26 cellular contexts compared by ENCODE assay signal in the genomic region with DNA sequence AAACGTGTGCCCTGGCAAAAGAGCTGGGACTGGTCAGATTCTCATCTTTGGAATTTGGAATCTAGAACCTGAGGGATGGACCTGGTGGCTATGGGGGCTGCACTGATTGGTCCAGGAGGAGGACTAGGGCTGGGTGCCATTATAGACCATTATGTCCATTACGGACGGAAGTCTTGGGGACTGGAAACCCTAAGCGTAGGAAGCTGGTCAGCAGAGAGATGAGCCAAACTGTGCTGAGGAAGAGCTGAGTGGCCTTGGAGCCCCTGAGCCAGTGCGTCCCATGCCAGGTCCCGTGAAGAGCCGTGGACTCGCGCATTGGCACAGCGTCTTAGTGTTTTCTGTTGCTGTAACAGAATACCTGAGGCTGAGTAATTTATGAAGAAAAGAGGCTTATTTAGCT. TPM values are rescaled to one million over a fixed set of nuclear protein-coding genes. Genes with fewer than 3 reads are reported as not detected.
"Had no signal": no experiment of that assay in that cellular context is flagged by ENCODE, and none has a peak within 500 bp of the region (broad histone marks: within the 10 kb centered on the region; RNA-seq: fewer than 3 reads in every experiment).

No MANE protein-coding gene starts in this region.

- H3K27ac Mint-ChIP-seq: activated CD8-positive, alpha-beta T cell treated with anti-CD3 and anti-CD28 coated beads for 36 hours; activated naive CD4-positive, alpha-beta T cell treated with anti-CD3 and anti-CD28 coated beads, Interleukin-2, amount 50 U/mL, for 24 hours; T-cell had no signal

- H3K9me3 Mint-ChIP-seq: activated CD8-positive, alpha-beta T cell treated with anti-CD3 and anti-CD28 coated beads for 36 hours; activated naive CD4-positive, alpha-beta T cell treated with anti-CD3 and anti-CD28 coated beads, Interleukin-2, amount 50 U/mL, for 24 hours; T-cell had no signal

- H3K4me3 Mint-ChIP-seq: activated CD8-positive, alpha-beta T cell treated with anti-CD3 and anti-CD28 coated beads for 36 hours; activated naive CD4-positive, alpha-beta T cell treated with anti-CD3 and anti-CD28 coated beads, Interleukin-2, amount 50 U/mL, for 24 hours; T-cell had no signal

- ATAC-seq: activated CD4-positive, CD25-positive, alpha-beta regulatory T cell treated with anti-CD3 and anti-CD28 coated beads, Interleukin-2, amount 50 U/mL, for 24 hours; activated CD8-positive, alpha-beta T cell treated with anti-CD3 and anti-CD28 coated beads for 36 hours; T-cell had no signal

- DNase-seq: activated CD4-positive, alpha-beta T cell treated with anti-CD3 and anti-CD28 coated beads for 4 hours; activated CD8-positive, alpha-beta T cell treated with anti-CD3 and anti-CD28 coated beads for 36 hours; activated T-cell treated with anti-CD3 and anti-CD28 coated beads for 4 hours; brain microvascular endothelial cell; NCI-H1092; NCI-H1417; NCI-H2029; NCI-H2107; NCI-H2171 treated with DMSO at 0.1 percent for 48 hours; NCI-H226; NCI-H510A; NCI-H526 treated with DMSO at 0.1 percent for 48 hours; NCI-H82; SIG-M5; T-cell; T-helper 2 cell; T1000 had no signal

- H3K4me1 Mint-ChIP-seq: T-cell had no signal

- H3K27ac ChIP-seq: brain microvascular endothelial cell, cardiac muscle cell, KMS-11, SK-N-MC, VCaP had no signal

- H3K27me3 Mint-ChIP-seq: activated CD8-positive, alpha-beta T cell treated with anti-CD3 and anti-CD28 coated beads for 36 hours; activated naive CD4-positive, alpha-beta T cell treated with anti-CD3 and anti-CD28 coated beads, Interleukin-2, amount 50 U/mL, for 24 hours; T-cell had no signal

RNA-seq across cellular contexts. Expression of gene MRAP, which starts 10.0 kb away (rescaled TPM):
- total RNA-seq: activated CD8-positive, alpha-beta T cell treated with anti-CD3 and anti-CD28 coated beads for 36 hours; cardiac muscle cell; MCF 10A; OCI-LY7; RPMI7951; T-cell had no signal
